27 cellular contexts compared by ENCODE assay signal in the genomic region with DNA sequence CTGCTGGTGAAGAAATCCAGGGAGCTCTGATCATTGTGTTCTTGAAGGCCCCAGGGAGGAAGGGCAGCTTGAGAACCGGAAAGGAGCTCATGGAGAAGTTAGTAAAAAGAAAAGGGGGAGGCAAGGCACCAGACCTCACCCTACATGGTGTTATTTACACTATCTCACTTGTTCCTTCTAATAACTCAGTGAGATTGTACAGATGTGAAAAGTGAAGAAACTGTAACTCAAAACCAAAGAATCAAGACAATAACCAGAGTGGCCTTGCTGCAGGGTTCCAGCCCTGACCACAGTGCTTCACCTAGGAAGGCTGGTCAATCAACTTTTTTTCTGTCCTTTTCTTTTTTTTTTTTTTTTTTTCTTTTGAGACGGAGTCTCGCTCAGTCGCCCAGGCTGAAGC.
"Had no signal": no experiment of that assay in that cellular context is flagged by ENCODE, and none has a peak within 500 bp of the region (broad histone marks: within the 10 kb centered on the region; RNA-seq: fewer than 3 reads in every experiment).

No MANE protein-coding gene starts in this region.

- H3K4me3 ChIP-seq: heart left ventricle, pancreas, prostate gland, right atrium auricular region, upper lobe of left lung, vagina had no signal

- DNase-seq: activated CD4-positive, alpha-beta memory T cell treated with anti-CD3 and anti-CD28 coated beads, Interleukin-2, amount 10 ng/mL, durations not matched to agents 7 days and 5 days; activated CD4-positive, alpha-beta T cell treated with anti-CD3 and anti-CD28 coated beads, Interleukin-2, amount 10 ng/mL, durations not matched to agents 7 days and 5 days; activated CD4-positive, CD25-positive, alpha-beta regulatory T cell treated with anti-CD3 and anti-CD28 coated beads, Interleukin-2, amount 50 U/mL, for 72 hours; activated CD8-positive, alpha-beta memory T cell treated with anti-CD3 and anti-CD28 coated beads, Interleukin-2, amount 50 U/mL, for 48 hours; activated gamma-delta T cell; activated naive CD4-positive, alpha-beta T cell treated with anti-CD3 and anti-CD28 coated beads, Interleukin-2, amount 10 ng/mL, durations not matched to agents 7 days and 5 days; activated naive CD8-positive, alpha-beta T cell treated with anti-CD3 and anti-CD28 coated beads, Interleukin-2, amount 10 ng/mL, durations not matched to agents 7 days and 5 days; activated T-cell treated with anti-CD3 and anti-CD28 coated beads, Interleukin-2, amount 50 U/mL, for 24 hours; central memory CD4-positive, alpha-beta T cell; foreskin fibroblast; heart left ventricle; hypothalamus; immature natural killer cell; kidney; mammary epithelial cell; naive B cell; nucleus accumbens; pancreas; stimulated activated CD4-positive, alpha-beta T cell treated with anti-CD3 and anti-CD28 coated beads, Interleukin-15, amount 100 ng/mL, for 24 hours; stimulated activated CD4-positive, alpha-beta T cell treated with anti-CD3 and anti-CD28 coated beads, Interleukin-2, amount 100 ng/mL, for 24 hours; substantia nigra; upper lobe of left lung had no signal

- ATAC-seq: heart left ventricle, left colon, pancreas had no signal

- H3K4me1 ChIP-seq: heart left ventricle, prostate gland, right atrium auricular region, upper lobe of left lung, vagina had no signal

- H3K36me3 Mint-ChIP-seq: activated naive CD4-positive, alpha-beta T cell treated with anti-CD3 and anti-CD28 coated beads, Interleukin-2, amount 10 ng/mL, durations not matched to agents 7 days and 5 days; activated naive CD8-positive, alpha-beta T cell treated with anti-CD3 and anti-CD28 coated beads, Interleukin-2, amount 10 ng/mL, durations not matched to agents 7 days and 5 days; immature natural killer cell; naive B cell had no signal

- H3K4me3 Mint-ChIP-seq: activated CD4-positive, alpha-beta memory T cell treated with anti-CD3 and anti-CD28 coated beads, Interleukin-2, amount 10 ng/mL, durations not matched to agents 7 days and 5 days; activated CD4-positive, alpha-beta T cell treated with anti-CD3 and anti-CD28 coated beads, Interleukin-2, amount 10 ng/mL, durations not matched to agents 7 days and 5 days; activated naive CD4-positive, alpha-beta T cell treated with anti-CD3 and anti-CD28 coated beads, Interleukin-2, amount 10 ng/mL, durations not matched to agents 7 days and 5 days; activated naive CD8-positive, alpha-beta T cell treated with anti-CD3 and anti-CD28 coated beads, Interleukin-2, amount 10 ng/mL, durations not matched to agents 7 days and 5 days; activated T-cell treated with anti-CD3 and anti-CD28 coated beads, Interleukin-2, amount 50 U/mL, for 24 hours; immature natural killer cell; naive B cell; stimulated activated naive CD8-positive, alpha-beta T cell treated with anti-CD3 and anti-CD28 coated beads, Interleukin-15, Interleukin-2, amounts not matched to agents 100 ng/mL and 50 ng/mL, for 24 hours had no signal

- H3K9me3 Mint-ChIP-seq: activated CD4-positive, alpha-beta memory T cell treated with anti-CD3 and anti-CD28 coated beads, Interleukin-2, amount 10 ng/mL, durations not matched to agents 7 days and 5 days; activated CD4-positive, alpha-beta T cell treated with anti-CD3 and anti-CD28 coated beads, Interleukin-2, amount 10 ng/mL, durations not matched to agents 7 days and 5 days; activated naive CD4-positive, alpha-beta T cell treated with anti-CD3 and anti-CD28 coated beads, Interleukin-2, amount 10 ng/mL, durations not matched to agents 7 days and 5 days; activated naive CD8-positive, alpha-beta T cell treated with anti-CD3 and anti-CD28 coated beads, Interleukin-2, amount 10 ng/mL, durations not matched to agents 7 days and 5 days; activated T-cell treated with anti-CD3 and anti-CD28 coated beads, Interleukin-2, amount 50 U/mL, for 24 hours; stimulated activated naive CD8-positive, alpha-beta T cell treated with anti-CD3 and anti-CD28 coated beads, Interleukin-15, Interleukin-2, amounts not matched to agents 100 ng/mL and 50 ng/mL, for 24 hours had no signal

- H3K9me3 ChIP-seq: heart left ventricle, pancreas, prostate gland, right atrium auricular region, upper lobe of left lung, vagina had no signal

- H3K27me3 Mint-ChIP-seq: activated CD4-positive, alpha-beta memory T cell treated with anti-CD3 and anti-CD28 coated beads, Interleukin-2, amount 10 ng/mL, durations not matched to agents 7 days and 5 days; activated CD4-positive, alpha-beta T cell treated with anti-CD3 and anti-CD28 coated beads, Interleukin-2, amount 10 ng/mL, durations not matched to agents 7 days and 5 days; activated naive CD4-positive, alpha-beta T cell treated with anti-CD3 and anti-CD28 coated beads, Interleukin-2, amount 10 ng/mL, durations not matched to agents 7 days and 5 days; activated naive CD8-positive, alpha-beta T cell treated with anti-CD3 and anti-CD28 coated beads, Interleukin-2, amount 10 ng/mL, durations not matched to agents 7 days and 5 days; activated T-cell treated with anti-CD3 and anti-CD28 coated beads, Interleukin-2, amount 50 U/mL, for 24 hours; naive B cell; stimulated activated naive CD8-positive, alpha-beta T cell treated with anti-CD3 and anti-CD28 coated beads, Interleukin-15, Interleukin-2, amounts not matched to agents 100 ng/mL and 50 ng/mL, for 24 hours had no signal

- H3K27ac ChIP-seq: pancreas, prostate gland, right atrium auricular region, upper lobe of left lung, vagina had no signal

- H3K27ac Mint-ChIP-seq: activated CD4-positive, alpha-beta memory T cell treated with anti-CD3 and anti-CD28 coated beads, Interleukin-2, amount 10 ng/mL, durations not matched to agents 7 days and 5 days; activated CD4-positive, alpha-beta T cell treated with anti-CD3 and anti-CD28 coated beads, Interleukin-2, amount 10 ng/mL, durations not matched to agents 7 days and 5 days; activated naive CD4-positive, alpha-beta T cell treated with anti-CD3 and anti-CD28 coated beads, Interleukin-2, amount 10 ng/mL, durations not matched to agents 7 days and 5 days; activated naive CD8-positive, alpha-beta T cell treated with anti-CD3 and anti-CD28 coated beads, Interleukin-2, amount 10 ng/mL, durations not matched to agents 7 days and 5 days; activated T-cell treated with anti-CD3 and anti-CD28 coated beads, Interleukin-2, amount 50 U/mL, for 24 hours; immature natural killer cell; naive B cell; stimulated activated naive CD8-positive, alpha-beta T cell treated with anti-CD3 and anti-CD28 coated beads, Interleukin-15, Interleukin-2, amounts not matched to agents 100 ng/mL and 50 ng/mL, for 24 hours had no signal

- H3K36me3 ChIP-seq: heart left ventricle, pancreas, prostate gland, right atrium auricular region, upper lobe of left lung, vagina had no signal

- H3K4me1 Mint-ChIP-seq: activated CD4-positive, alpha-beta memory T cell treated with anti-CD3 and anti-CD28 coated beads, Interleukin-2, amount 10 ng/mL, durations not matched to agents 7 days and 5 days; activated CD4-positive, alpha-beta T cell treated with anti-CD3 and anti-CD28 coated beads, Interleukin-2, amount 10 ng/mL, durations not matched to agents 7 days and 5 days; activated naive CD4-positive, alpha-beta T cell treated with anti-CD3 and anti-CD28 coated beads, Interleukin-2, amount 10 ng/mL, durations not matched to agents 7 days and 5 days; activated naive CD8-positive, alpha-beta T cell treated with anti-CD3 and anti-CD28 coated beads, Interleukin-2, amount 10 ng/mL, durations not matched to agents 7 days and 5 days; immature natural killer cell; naive B cell had no signal

- H3K27me3 ChIP-seq: heart left ventricle, pancreas, right atrium auricular region, upper lobe of left lung, vagina had no signal
